In genomic region chr5:111754190-111754589, GRCh38 we compare ENCODE assay signal across 16 cellular contexts. TPM values are rescaled to one million over a fixed set of nuclear protein-coding genes. Genes with fewer than 3 reads are reported as not detected.
DNase-seq lines count a peak whose midpoint lies in the region; ATAC-seq and TF ChIP-seq lines count a peak whose summit lies in the region.
"Had no signal": no experiment of that assay in that cellular context is flagged by ENCODE, and none has a peak within 500 bp of the region (broad histone marks: within the 10 kb centered on the region; RNA-seq: fewer than 3 reads in every experiment).

No MANE protein-coding gene starts in this region.

- no peak overlapping the region for H2AFZ ChIP-seq in neural cell (ENCODE audit: low read depth, low read length)

- H3K4me1 ChIP-seq in naive thymus-derived CD4-positive, alpha-beta T cell (ENCODE audit: control insufficient read depth in 2 of 2, insufficient read depth in 2 of 2, low read length in 2 of 2), result peaks cover 0 to 4% of the 10 kb centered on the region in 2 donors
- peaks cover 53% of the 10 kb centered on the region for H3K4me1 ChIP-seq in psoas muscle

- POLR2A ChIA-PET in BJ (lab: Charles Lee), result interaction anchor here (0.7 to 1.2 kb wide), 2 partner anchors 197 to 204 kb away, joined by 4 to 5 read pairs; no protein-coding TSS in a partner anchor
- POLR2A ChIA-PET in naive thymus-derived CD4-positive, alpha-beta T cell (lab: Charles Lee), result interaction anchor here (0.6 kb wide), 1 partner anchor 223 kb away, joined by 5 read pairs; no protein-coding TSS in a partner anchor

- CTCF ChIA-PET in BJ (lab: Yijun Ruan, JAX), result interaction anchor here (0.6 to 2.6 kb wide), 4 partner anchors 100 to 223 kb away, joined by 3 to 11 read pairs (median 4); no protein-coding TSS in a partner anchor
- CTCF ChIA-PET in naive thymus-derived CD4-positive, alpha-beta T cell (lab: Charles Lee), result no interaction called here

- peaks cover 76% of the 10 kb centered on the region for H3K79me2 ChIP-seq in neural cell (replicated peaks; ENCODE audit: insufficient read depth, low read length)

- H3K4me3 ChIP-seq in BJ (ENCODE audit: low read depth, low read length) (peak overlapping the region; percentile 73), dorsolateral prefrontal cortex (peak overlapping the region in 32 of 59 donors; percentile 1 to 88 (median 72)), neural cell (ENCODE audit: low read length) (peak overlapping the region; percentile 72), psoas muscle (no peak overlapping the region)
- no peak overlapping the region for H3K4me3 ChIP-seq in naive thymus-derived CD4-positive, alpha-beta T cell (ENCODE audit: low read length)
- H3K4me3 ChIP-seq: adrenal gland, right atrium auricular region had no signal

- H3K9me2 ChIP-seq in neural cell (ENCODE audit: insufficient read depth, low read length), result no peaks in the 10 kb centered on the region

- H3F3A ChIP-seq in neural cell (ENCODE audit: insufficient read depth, low read length, poor library complexity, severe bottlenecking), result peaks cover 3% of the 10 kb centered on the region

- no peaks in the 10 kb centered on the region for H4K20me1 ChIP-seq in neural cell (ENCODE audit: insufficient read depth)

- no peak for TF ChIP-seq CTCF in BJ (IDR thresholded peaks at IDR 0.05; ENCODE audit: insufficient read depth, low read depth, low read length)
- no peak for TF ChIP-seq CTCF in dorsolateral prefrontal cortex (IDR thresholded peaks at IDR 0.05 in 54 of 56, conservative IDR thresholded peaks at IDR 0.05 in 2 of 56; ENCODE audit: low read depth in 1 of 56, partially characterized antibody in 56 of 56)
- TF ChIP-seq CTCF in neural cell (IDR thresholded peaks at IDR 0.05; ENCODE audit: poor library complexity, severe bottlenecking), result no peak
- TF ChIP-seq CTCF in psoas muscle (IDR thresholded peaks at IDR 0.05), result no peak

- H3K36me3 Mint-ChIP-seq in naive thymus-derived CD4-positive, alpha-beta T cell, result peaks cover 0 to 18% (median 0%) of the 10 kb centered on the region in 5 donors
- H3K36me3 Mint-ChIP-seq: activated CD4-positive, alpha-beta memory T cell treated with anti-CD3 and anti-CD28 coated beads for 36 hours; stimulated activated memory B cell treated with anti-CD40 and anti-IgM and Interleukin-4, amounts not matched to agents 10 μg/mL and 1 μg/mL and 100 μg/mL, for 72 hours had no signal

- DNase-seq in BJ (ENCODE audit: low read depth), result no peak
- DNase-seq in dorsolateral prefrontal cortex, result no peak
- DNase-seq in naive thymus-derived CD4-positive, alpha-beta T cell, result no peak
- DNase-seq in psoas muscle, result no peak
- no peak for DNase-seq in SW 1271 (lab: John Stamatoyannopoulos, UW)
- DNase-seq in GM19240 (ENCODE audit: insufficient read length, low spot score), result no peak
- DNase-seq: activated CD4-positive, alpha-beta memory T cell treated with anti-CD3 and anti-CD28 coated beads for 36 hours; adrenal gland; erythroblast; hippocampal formation; NCI-H1048 had no signal

- intact Hi-C loops in dorsolateral prefrontal cortex (cut with DNase I) (loop anchor here (10.0 kb wide), 2 partner anchors 371 to 411 kb away; no protein-coding TSS in a partner anchor), psoas muscle (cut with DNase I) (loop anchor here in 1 of 2 donors (5.0 to 10.0 kb wide), 2 partner anchors 202 to 391 kb away; no protein-coding TSS in a partner anchor)
- intact Hi-C loops in naive thymus-derived CD4-positive, alpha-beta T cell (cut with micrococcal nuclease), result loop anchor here in 1 of 2 donors (10.0 kb wide), 1 partner anchor 1171 kb away; the partner anchor contains the start of gene REEP5

- H3K9ac ChIP-seq in neural cell (ENCODE audit: low read length), result peak overlapping the region; percentile 94

- H3K4me2 ChIP-seq in neural cell (ENCODE audit: low read length), result peak overlapping the region; percentile 67

- TF ChIP-seq EP300 in neural cell (conservative IDR thresholded peaks at IDR 0.05; ENCODE audit: poor library complexity, severe bottlenecking), result no peak

- no peak overlapping the region for H3K4me3 Mint-ChIP-seq in naive thymus-derived CD4-positive, alpha-beta T cell
- H3K4me3 Mint-ChIP-seq: activated CD4-positive, alpha-beta memory T cell treated with anti-CD3 and anti-CD28 coated beads for 36 hours; B cell; stimulated activated memory B cell treated with anti-CD40 and anti-IgM and Interleukin-4, amounts not matched to agents 10 μg/mL and 1 μg/mL and 100 μg/mL, for 72 hours had no signal

- 22 to 34% (median 29%) methylated on average over 1 of the region's 1 CpG for WGBS in psoas muscle, 3 donors

- H3K27me3 ChIP-seq in BJ (ENCODE audit: control insufficient read depth, insufficient read depth, low read length) (no peaks in the 10 kb centered on the region), dorsolateral prefrontal cortex (no peaks in the 10 kb centered on the region), neural cell (ENCODE audit: insufficient read depth, low read depth, low read length) (no peaks in the 10 kb centered on the region), psoas muscle (ENCODE audit: insufficient read depth in 3 of 3, low read length in 2 of 3) (no peaks in the 10 kb centered on the region)
- H3K27me3 ChIP-seq in naive thymus-derived CD4-positive, alpha-beta T cell (ENCODE audit: control insufficient read depth in 2 of 2, insufficient read depth in 2 of 2, low read length in 2 of 2), result no peaks in the 10 kb centered on the region
- H3K27me3 ChIP-seq: adrenal gland, right atrium auricular region had no signal

- peaks cover 3 to 32% (median 18%) of the 10 kb centered on the region in 7 donors for H3K4me1 Mint-ChIP-seq in naive thymus-derived CD4-positive, alpha-beta T cell

- no peak for TF ChIP-seq RAD21 in neural cell (conservative IDR thresholded peaks at IDR 0.05)

- no peak for ATAC-seq in naive thymus-derived CD4-positive, alpha-beta T cell
- no peak for ATAC-seq in psoas muscle
- ATAC-seq: stimulated activated memory B cell treated with anti-CD40 and anti-IgM and Interleukin-4, amounts not matched to agents 10 μg/mL and 1 μg/mL and 100 μg/mL, for 72 hours had no signal

- H3K9me3 Mint-ChIP-seq in naive thymus-derived CD4-positive, alpha-beta T cell, result no peaks in the 10 kb centered on the region
- H3K9me3 Mint-ChIP-seq: activated CD4-positive, alpha-beta memory T cell treated with anti-CD3 and anti-CD28 coated beads for 36 hours; stimulated activated memory B cell treated with anti-CD40 and anti-IgM and Interleukin-4, amounts not matched to agents 10 μg/mL and 1 μg/mL and 100 μg/mL, for 72 hours had no signal

- H3K27me3 Mint-ChIP-seq in naive thymus-derived CD4-positive, alpha-beta T cell, result peaks cover 0 to 7% (median 0%) of the 10 kb centered on the region in 5 donors
- H3K27me3 Mint-ChIP-seq: B cell; stimulated activated memory B cell treated with anti-CD40 and anti-IgM and Interleukin-4, amounts not matched to agents 10 μg/mL and 1 μg/mL and 100 μg/mL, for 72 hours had no signal

- H3K9me3 ChIP-seq in KOPT-K1 (ENCODE audit: insufficient read depth, low read length, poor library complexity, severe bottlenecking), result no peaks in the 10 kb centered on the region
- no peaks in the 10 kb centered on the region for H3K9me3 ChIP-seq in neural cell (ENCODE audit: low read length)
- H3K9me3 ChIP-seq in naive thymus-derived CD4-positive, alpha-beta T cell (ENCODE audit: control insufficient read depth in 2 of 3, low read length in 3 of 3), result no peaks in the 10 kb centered on the region
- no peaks in the 10 kb centered on the region for H3K9me3 ChIP-seq in psoas muscle
- H3K9me3 ChIP-seq: adrenal gland, right atrium auricular region had no signal

- no peak overlapping the region for H3K27ac Mint-ChIP-seq in naive thymus-derived CD4-positive, alpha-beta T cell
- H3K27ac Mint-ChIP-seq: activated CD4-positive, alpha-beta memory T cell treated with anti-CD3 and anti-CD28 coated beads for 36 hours; B cell; stimulated activated memory B cell treated with anti-CD40 and anti-IgM and Interleukin-4, amounts not matched to agents 10 μg/mL and 1 μg/mL and 100 μg/mL, for 72 hours had no signal

- H3K27ac ChIP-seq in KOPT-K1 (ENCODE audit: low read depth, low read length, poor library complexity, severe bottlenecking), result peak overlapping the region; percentile 95
- H3K27ac ChIP-seq in dorsolateral prefrontal cortex, result peak overlapping the region in 1 of 59 donors; percentile 93
- no peak overlapping the region for H3K27ac ChIP-seq in neural cell (ENCODE audit: low read length)
- no peak overlapping the region for H3K27ac ChIP-seq in naive thymus-derived CD4-positive, alpha-beta T cell (ENCODE audit: low read depth, low read length)
- H3K27ac ChIP-seq in psoas muscle, result no peak overlapping the region
- H3K27ac ChIP-seq: adrenal gland had no signal

- H3K36me3 ChIP-seq in BJ (ENCODE audit: control insufficient read depth, insufficient read depth, low read length), result peaks cover 5% of the 10 kb centered on the region
- peaks cover 50% of the 10 kb centered on the region for H3K36me3 ChIP-seq in KOPT-K1 (ENCODE audit: insufficient read depth, low read length)
- H3K36me3 ChIP-seq in neural cell (ENCODE audit: insufficient read depth, low read length), result peaks cover 6% of the 10 kb centered on the region
- H3K36me3 ChIP-seq in naive thymus-derived CD4-positive, alpha-beta T cell (ENCODE audit: control insufficient read depth in 2 of 3, insufficient read depth in 3 of 3, low read length in 3 of 3), result peaks cover 0 to 4% (median 0%) of the 10 kb centered on the region in 3 experiments
- H3K36me3 ChIP-seq in psoas muscle (ENCODE audit: insufficient read depth in 1 of 2, low read depth in 1 of 2), result no peaks in the 10 kb centered on the region
- H3K36me3 ChIP-seq: adrenal gland, right atrium auricular region had no signal

TF ChIP-seq in neural cell, 6 proteins besides CTCF, POLR2A, EP300 and RAD21 (continues in another document):
- TF ChIP-seq MXI1 (conservative IDR thresholded peaks at IDR 0.05; ENCODE audit: poor library complexity, severe bottlenecking) (no peak), POLR2AphosphoS5 (IDR thresholded peaks at IDR 0.05) (no peak), TAF1 (IDR thresholded peaks at IDR 0.05; ENCODE audit: low read depth) (no peak)

RNA-seq across cellular contexts. Expression of gene NREP, which starts 2.8 kb away (rescaled TPM):
- polyA plus RNA-seq in BJ (2011; rRNA removed) (387 and 609 TPM in 2 replicates), neural cell (3,611 and 3,807 TPM in 2 replicates), psoas muscle (1 to 10 TPM; 4.7 to 4.8 (median 4.7) TPM)
- polyA minus RNA-seq in BJ (2011; rRNA and poly(A)+ RNA removed), result 227 and 255 TPM in 2 replicates
- total RNA-seq in dorsolateral prefrontal cortex (100 to 1,000 TPM in 35 of 120 experiments, 10 to 100 TPM in 85; 34.6 to 131 (median 85.8) TPM), psoas muscle (10 to 100 TPM in 1 of 4 donors, 1 to 10 TPM in 3; 5.5 to 15.1 (median 7.4) TPM)
- 1,547 and 1,719 TPM in 2 replicates for polyA minus RNA-seq in neural cell
- total RNA-seq in naive thymus-derived CD4-positive, alpha-beta T cell, result 10 to 100 TPM in 1 of 5 experiments, 1 to 10 TPM in 4; 3.5 to 28.7 (median 5.1) TPM
- 10 to 100 TPM in 1 of 2 donors, 1 to 10 TPM in 1; 9.8 to 13.4 TPM for polyA plus RNA-seq in naive thymus-derived CD4-positive, alpha-beta T cell

Comparison
In these comparisons a context has a peak if more than half of its experiments do, and no peak if none do; other contexts are left out.
1. H3K4me3 ChIP-seq: peak in BJ (single experiment), dorsolateral prefrontal cortex (32 of 59) and neural cell (single experiment); none in naive thymus-derived CD4-positive, alpha-beta T cell (single experiment) and psoas muscle (single experiment).
2. RNA of gene NREP, which starts 2.8 kb away (polyA plus RNA-seq): 3,611 to 3,807 TPM in neural cell and 387 to 609 TPM in BJ; 9.8 to 13.4 TPM in naive thymus-derived CD4-positive, alpha-beta T cell and 4.7 to 4.8 TPM in psoas muscle; every median in the first group is over 10 times any median in the second.